ENCODE assay signal across 27 cellular contexts in the genomic region with DNA sequence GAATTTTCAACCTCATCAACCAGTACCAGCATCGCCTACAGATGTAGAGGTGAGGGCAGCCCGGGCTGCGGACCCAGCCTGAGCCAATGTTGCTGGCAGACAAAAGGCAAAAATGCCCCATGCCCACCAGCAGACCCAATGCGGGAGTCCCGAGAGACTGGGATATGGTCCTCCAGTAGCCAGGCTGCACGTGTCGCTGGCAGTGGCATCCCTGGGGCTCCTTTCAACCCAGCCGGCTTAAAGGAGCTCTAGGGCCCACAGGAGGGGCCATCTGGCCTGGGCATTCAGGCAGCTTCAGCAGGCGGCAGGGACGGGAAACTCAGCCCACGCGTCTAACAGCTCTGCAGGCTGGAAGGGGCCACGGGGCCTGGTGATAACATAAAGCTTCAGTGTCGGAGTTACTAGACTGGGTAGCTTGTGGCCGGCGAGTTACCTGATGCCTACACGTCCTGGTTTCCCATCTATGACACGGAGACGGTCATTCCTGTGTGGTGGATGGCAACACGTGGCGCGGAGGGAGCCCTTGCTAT.
"Had no signal": no experiment of that assay in that cellular context is flagged by ENCODE, and none has a peak within 500 bp of the region (broad histone marks: within the 10 kb centered on the region; RNA-seq: fewer than 3 reads in every experiment).

No MANE protein-coding gene starts in this region.

- H3K79me2 ChIP-seq: hepatocyte had no signal

- H3K36me3 ChIP-seq: colonic mucosa, esophagus muscularis mucosa, left lung, stomach, suprapubic skin, upper lobe of left lung had no signal

- H3K9me3 Mint-ChIP-seq: activated CD4-positive, alpha-beta T cell treated with anti-CD3 and anti-CD28 coated beads, Interleukin-2, amount 10 ng/mL, durations not matched to agents 24 days and 14 days; activated CD8-positive, alpha-beta T cell treated with anti-CD3 and anti-CD28 coated beads for 36 hours; activated naive CD8-positive, alpha-beta T cell treated with anti-CD3 and anti-CD28 coated beads for 36 hours; activated T-cell treated with anti-CD3 and anti-CD28 coated beads, Interleukin-2, amount 50 U/mL, for 24 hours; activated T-helper 2 cell treated with anti-CD3 and anti-CD28 coated beads, Interferon-gamma antibody, Interleukin-2, Interleukin-4, amounts not matched to agents 10 μg/mL and 5 μg/mL and 100 μg/mL, durations not matched to agents 14 hours and 24 hours and 36 hours; effector memory CD8-positive, alpha-beta T cell; naive thymus-derived CD4-positive, alpha-beta T cell; neural crest cell; stimulated activated memory B cell treated with anti-CD40 and anti-IgM and Interleukin-4, amounts not matched to agents 10 μg/mL and 1 μg/mL and 100 μg/mL, for 72 hours had no signal

- H3K27ac Mint-ChIP-seq: activated CD4-positive, alpha-beta T cell treated with anti-CD3 and anti-CD28 coated beads, Interleukin-2, amount 10 ng/mL, durations not matched to agents 24 days and 14 days; activated CD8-positive, alpha-beta T cell treated with anti-CD3 and anti-CD28 coated beads for 36 hours; activated naive CD8-positive, alpha-beta T cell treated with anti-CD3 and anti-CD28 coated beads for 36 hours; activated T-cell treated with anti-CD3 and anti-CD28 coated beads, Interleukin-2, amount 50 U/mL, for 24 hours; activated T-helper 2 cell treated with anti-CD3 and anti-CD28 coated beads, Interferon-gamma antibody, Interleukin-2, Interleukin-4, amounts not matched to agents 10 μg/mL and 5 μg/mL and 100 μg/mL, durations not matched to agents 14 hours and 24 hours and 36 hours; effector memory CD8-positive, alpha-beta T cell; naive thymus-derived CD4-positive, alpha-beta T cell; stimulated activated memory B cell treated with anti-CD40 and anti-IgM and Interleukin-4, amounts not matched to agents 10 μg/mL and 1 μg/mL and 100 μg/mL, for 72 hours had no signal

- H2AFZ ChIP-seq: hepatocyte had no signal

- H3K9me3 ChIP-seq: colonic mucosa, esophagus muscularis mucosa, left lung, stomach, suprapubic skin, upper lobe of left lung had no signal

- H3K4me3 ChIP-seq: colonic mucosa, dorsolateral prefrontal cortex, esophagus muscularis mucosa, hepatocyte, left lung, lung, stomach, suprapubic skin, upper lobe of left lung had no signal

- DNase-seq: activated CD4-positive, alpha-beta T cell treated with anti-CD3 and anti-CD28 coated beads, Interleukin-2, amount 10 ng/mL, durations not matched to agents 24 days and 14 days; activated CD8-positive, alpha-beta T cell treated with anti-CD3 and anti-CD28 coated beads for 36 hours; activated naive CD4-positive, alpha-beta T cell treated with Interleukin-2 at 50 U/mL for 16 hours; activated naive CD8-positive, alpha-beta T cell treated with anti-CD3 and anti-CD28 coated beads for 36 hours; activated T-cell treated with anti-CD3 and anti-CD28 coated beads, Interleukin-2, amount 50 U/mL, for 24 hours; central memory CD4-positive, alpha-beta T cell; colonic mucosa; dorsolateral prefrontal cortex; effector memory CD8-positive, alpha-beta T cell; glutamatergic neuron; kidney glomerular epithelial cell; naive thymus-derived CD4-positive, alpha-beta T cell; small intestine; stimulated activated CD4-positive, alpha-beta T cell treated with anti-CD3 and anti-CD28 coated beads, Interleukin-15, amount 100 ng/mL, for 24 hours; stomach had no signal

- ATAC-seq: activated CD4-positive, CD25-positive, alpha-beta regulatory T cell treated with anti-CD3 and anti-CD28 coated beads, Interleukin-2, amount 50 U/mL, for 24 hours; activated CD8-positive, alpha-beta T cell treated with anti-CD3 and anti-CD28 coated beads for 36 hours; effector memory CD8-positive, alpha-beta T cell; naive thymus-derived CD4-positive, alpha-beta T cell; sciatic nerve; stimulated activated memory B cell treated with anti-CD40 and anti-IgM and Interleukin-4, amounts not matched to agents 10 μg/mL and 1 μg/mL and 100 μg/mL, for 72 hours had no signal

- H3K27me3 Mint-ChIP-seq: activated CD4-positive, alpha-beta T cell treated with anti-CD3 and anti-CD28 coated beads, Interleukin-2, amount 10 ng/mL, durations not matched to agents 24 days and 14 days; activated CD8-positive, alpha-beta T cell treated with anti-CD3 and anti-CD28 coated beads for 36 hours; activated naive CD8-positive, alpha-beta T cell treated with anti-CD3 and anti-CD28 coated beads for 36 hours; activated T-cell treated with anti-CD3 and anti-CD28 coated beads, Interleukin-2, amount 50 U/mL, for 24 hours; effector memory CD8-positive, alpha-beta T cell; naive thymus-derived CD4-positive, alpha-beta T cell had no signal

- H3K27me3 ChIP-seq: colonic mucosa, dorsolateral prefrontal cortex, esophagus muscularis mucosa, hepatocyte, left lung, stomach, suprapubic skin, upper lobe of left lung had no signal

- H3K4me3 Mint-ChIP-seq: activated CD4-positive, alpha-beta T cell treated with anti-CD3 and anti-CD28 coated beads, Interleukin-2, amount 10 ng/mL, durations not matched to agents 24 days and 14 days; activated CD8-positive, alpha-beta T cell treated with anti-CD3 and anti-CD28 coated beads for 36 hours; activated naive CD8-positive, alpha-beta T cell treated with anti-CD3 and anti-CD28 coated beads for 36 hours; activated T-cell treated with anti-CD3 and anti-CD28 coated beads, Interleukin-2, amount 50 U/mL, for 24 hours; effector memory CD8-positive, alpha-beta T cell; naive thymus-derived CD4-positive, alpha-beta T cell; neural crest cell; stimulated activated memory B cell treated with anti-CD40 and anti-IgM and Interleukin-4, amounts not matched to agents 10 μg/mL and 1 μg/mL and 100 μg/mL, for 72 hours had no signal

- H3K4me2 ChIP-seq: hepatocyte had no signal

- H3K4me1 ChIP-seq: colonic mucosa, esophagus muscularis mucosa, left lung, suprapubic skin, upper lobe of left lung had no signal

- H3K4me1 Mint-ChIP-seq: activated naive CD8-positive, alpha-beta T cell treated with anti-CD3 and anti-CD28 coated beads for 36 hours; naive thymus-derived CD4-positive, alpha-beta T cell; neural crest cell; stimulated activated memory B cell treated with anti-CD40 and anti-IgM and Interleukin-4, amounts not matched to agents 10 μg/mL and 1 μg/mL and 100 μg/mL, for 72 hours had no signal

- H3K27ac ChIP-seq: colonic mucosa, dorsolateral prefrontal cortex, esophagus muscularis mucosa, hepatocyte, left lung, stomach, suprapubic skin, VCaP had no signal

- H3K36me3 Mint-ChIP-seq: activated naive CD8-positive, alpha-beta T cell treated with anti-CD3 and anti-CD28 coated beads for 36 hours; naive thymus-derived CD4-positive, alpha-beta T cell; stimulated activated memory B cell treated with anti-CD40 and anti-IgM and Interleukin-4, amounts not matched to agents 10 μg/mL and 1 μg/mL and 100 μg/mL, for 72 hours had no signal
